ENCODE assay signal across 1 cellular context in the genomic region with DNA sequence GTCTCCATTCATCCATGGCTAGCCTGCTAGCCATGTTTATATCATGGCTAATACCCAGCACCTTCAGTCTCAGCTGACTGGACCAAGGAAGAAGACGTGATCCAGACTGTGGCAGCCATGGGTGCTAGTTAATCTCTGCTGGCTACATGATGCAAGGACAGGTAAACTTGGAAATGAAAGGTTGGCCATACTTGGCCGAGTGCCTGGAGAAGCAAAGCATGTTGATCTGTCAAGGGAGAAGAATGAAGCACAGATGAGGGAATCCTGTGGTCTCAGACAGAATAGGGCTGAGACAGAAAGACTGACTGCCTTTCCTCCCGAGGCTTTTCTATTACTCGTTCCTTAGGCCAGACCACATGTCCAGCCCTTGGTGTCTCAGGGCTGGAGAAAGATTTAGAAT.
TF ChIP-seq lines count a peak whose summit lies in the region.

No MANE protein-coding gene starts in this region.

TF ChIP-seq in HCT116, 20 proteins besides CTCF, POLR2A, EP300 and RAD21:
- no peak for TF ChIP-seq SRF (IDR thresholded peaks at IDR 0.05; ENCODE audit: low read depth)
- no peak for TF ChIP-seq ZBTB33 (IDR thresholded peaks at IDR 0.05; ENCODE audit: extremely low read depth, insufficient replicate concordance, low read length)
- no peak for TF ChIP-seq YY1 (IDR thresholded peaks at IDR 0.05; ENCODE audit: extremely low read depth, insufficient replicate concordance, low read depth, low read length)
- TF ChIP-seq ZFX (IDR thresholded peaks at IDR 0.05), result no peak
- no peak for TF ChIP-seq JUND (IDR thresholded peaks at IDR 0.05)
- TF ChIP-seq FOSL1 (IDR thresholded peaks at IDR 0.05; ENCODE audit: low read depth), result no peak
- no peak for TF ChIP-seq CEBPB (IDR thresholded peaks at IDR 0.05; ENCODE audit: low read depth)
- TF ChIP-seq, protein P1, sequence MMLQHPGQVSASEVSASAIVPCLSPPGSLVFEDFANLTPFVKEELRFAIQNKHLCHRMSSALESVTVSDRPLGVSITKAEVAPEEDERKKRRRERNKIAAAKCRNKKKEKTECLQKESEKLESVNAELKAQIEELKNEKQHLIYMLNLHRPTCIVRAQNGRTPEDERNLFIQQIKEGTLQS (IDR thresholded peaks at IDR 0.05), result no peak
